ENCODE assay signal across 16 cellular contexts in the genomic region with DNA sequence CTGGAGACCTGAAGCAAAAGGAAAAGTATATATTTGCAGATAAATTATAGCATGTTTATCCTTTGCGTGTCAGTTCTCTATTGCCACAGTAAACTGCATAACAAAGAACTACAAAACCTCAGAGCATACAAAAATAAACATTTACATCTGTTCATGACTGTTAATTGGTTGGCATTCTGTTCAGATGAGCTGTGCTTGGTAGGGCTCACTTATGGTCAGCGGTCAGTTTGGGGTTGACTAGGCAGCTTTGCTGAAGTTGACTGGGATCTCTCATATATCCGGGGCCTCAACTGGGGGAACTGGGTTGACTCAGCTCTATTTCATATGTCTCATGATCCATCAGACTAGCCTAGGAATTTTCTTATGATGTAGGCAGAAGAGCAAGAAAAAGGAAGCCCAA.
DNase-seq lines count a peak whose midpoint lies in the region; ATAC-seq and TF ChIP-seq lines count a peak whose summit lies in the region.
"Had no signal": no experiment of that assay in that cellular context is flagged by ENCODE, and none has a peak within 500 bp of the region (broad histone marks: within the 10 kb centered on the region; RNA-seq: fewer than 3 reads in every experiment).

No MANE protein-coding gene starts in this region.

- peak overlapping the region; percentile 16; the same call in 1 of the 2 replicates for H2BK20ac ChIP-seq in IMR-90 (ENCODE audit: low read depth, low read length)

- H3K4me3 ChIP-seq in IMR-90 (ENCODE audit: insufficient read depth, low read depth, low read length) (no peak overlapping the region), astrocyte of the spinal cord (ENCODE audit: low read depth, low read length) (no peak overlapping the region), mucosa of descending colon (no peak overlapping the region), tibial artery (no peak overlapping the region), mesendoderm (ENCODE audit: low read length) (no peak overlapping the region)
- H3K4me3 ChIP-seq: adrenal gland had no signal

- H2AFZ ChIP-seq in IMR-90 (replicated peaks; ENCODE audit: low read length, poor library complexity), result no peak overlapping the region

- peak overlapping the region; percentile 69; the same call in 1 of the 2 replicates for H3K27ac ChIP-seq in IMR-90 (ENCODE audit: insufficient read depth, low read length)
- H3K27ac ChIP-seq in tibial artery, result no peak overlapping the region
- H3K27ac ChIP-seq in mesendoderm (ENCODE audit: low read depth, low read length), result no peak overlapping the region

- peak overlapping the region; percentile 84; the same call in 1 of the 2 replicates for H3K18ac ChIP-seq in IMR-90 (ENCODE audit: low read depth, low read length)
- no peak overlapping the region for H3K18ac ChIP-seq in mesendoderm (ENCODE audit: low read length)

- H4K8ac ChIP-seq in IMR-90 (ENCODE audit: low read depth in 2 of 2, low read length in 2 of 2) (peak overlapping the region in 1 of 2 experiments; percentile 73; a peak in 1 of 4 replicates), mesendoderm (ENCODE audit: low read depth, low read length) (no peak overlapping the region)

- dilution Hi-C loops in IMR-90 (cut with HindIII; ENCODE audit: low sequenced_read_pairs, unreplicated experiment), result no loop called here

- peak; percentile 99 for ATAC-seq in IMR-90 (ENCODE audit: low read depth)
- ATAC-seq in mucosa of descending colon, result peak; percentile 22
- ATAC-seq: HCT116; stimulated activated memory B cell treated with anti-CD40 and anti-IgM and Interleukin-4, amounts not matched to agents 10 μg/mL and 1 μg/mL and 100 μg/mL, for 72 hours had no signal

- intact Hi-C loops in IMR-90 (cut with micrococcal nuclease) (loop anchor here (2.0 kb wide), 2 partner anchors 43 to 61 kb away; no protein-coding TSS in a partner anchor), mucosa of descending colon (cut with DNase I, micrococcal nuclease) (no loop called here), tibial artery (cut with DNase I; ENCODE audit: low total_unique reads) (no loop called here)

- H3K14ac ChIP-seq in IMR-90 (replicated peaks; ENCODE audit: low read depth, low read length), result no peak overlapping the region

- H3K27me3 ChIP-seq in IMR-90 (ENCODE audit: control insufficient read depth, insufficient read depth, low read length), result no peaks in the 10 kb centered on the region
- no peaks in the 10 kb centered on the region for H3K27me3 ChIP-seq in tibial artery
- no peaks in the 10 kb centered on the region for H3K27me3 ChIP-seq in mesendoderm (ENCODE audit: insufficient read depth, low read length, poor library complexity)
- H3K27me3 ChIP-seq: adrenal gland had no signal

- H3K79me1 ChIP-seq in IMR-90 (ENCODE audit: low read depth in 1 of 2, low read length in 2 of 2), result no peaks in the 10 kb centered on the region
- H3K79me1 ChIP-seq in mesendoderm (ENCODE audit: low read length), result no peaks in the 10 kb centered on the region

- H3K4me2 ChIP-seq in IMR-90 (ENCODE audit: low read depth, low read length) (peak overlapping the region; percentile 73), mesendoderm (ENCODE audit: low read length) (no peak overlapping the region)

- no peaks in the 10 kb centered on the region for H3K9me1 ChIP-seq in IMR-90 (ENCODE audit: insufficient read depth, low read length)

- H3K56ac ChIP-seq in IMR-90 (ENCODE audit: extremely low read depth, insufficient read depth, low read length) (peak overlapping the region; percentile 12; the same call in 1 of the 2 replicates), mesendoderm (ENCODE audit: low read length) (no peak overlapping the region)

- no peaks in the 10 kb centered on the region for H4K20me1 ChIP-seq in IMR-90 (ENCODE audit: insufficient read depth, low read length)

- H2AK9ac ChIP-seq in IMR-90 (replicated peaks; ENCODE audit: low read depth, low read length, poor library complexity), result no peak overlapping the region

- BruUV-seq in IMR-90 (replicated peaks; lab: Mats Ljungman, UMichigan), result no TSS peak

- H2BK5ac ChIP-seq in IMR-90 (ENCODE audit: low read depth, low read length, poor library complexity, severe bottlenecking), result peak overlapping the region; percentile 85
- H2BK5ac ChIP-seq in mesendoderm (ENCODE audit: low read length), result no peak overlapping the region

- DNase-seq in AG20443 (ENCODE audit: low spot score), result peak; percentile 81
- peak; percentile 99 for DNase-seq in IMR-90
- peak; percentile 89 for DNase-seq in astrocyte of the spinal cord (ENCODE audit: low read depth, low spot score)
- no peak for DNase-seq in mucosa of descending colon
- no peak for DNase-seq in midbrain (lab: John Stamatoyannopoulos, UW)
- no peak for DNase-seq in tibial artery
- DNase-seq in putamen (ENCODE audit: low spot score), result no peak
- no peak for DNase-seq in mesendoderm
- DNase-seq: activated CD4-positive, alpha-beta T cell treated with anti-CD3 and anti-CD28 coated beads, Interleukin-2, amount 10 ng/mL, durations not matched to agents 7 days and 5 days; activated T-cell treated with anti-CD3 and anti-CD28 coated beads, Interleukin-2, amount 50 U/mL, for 48 hours; adrenal gland; CD4-positive, alpha-beta memory T cell; NCI-H2171 treated with DMSO at 0.1 percent for 48 hours; stimulated activated CD4-positive, alpha-beta T cell treated with anti-CD3 and anti-CD28 coated beads, Interleukin-4, amount 100 ng/mL, for 4 hours had no signal

- WGBS in IMR-90 (ENCODE audit: extremely low coverage in 2 of 2, insufficient read length in 1 of 2), 2 experiments, result 0% methylated on average over 1 of the region's 3 CpGs; no CpG with 5 or more reads in 1 of the 2 experiments
- WGBS in mesendoderm (ENCODE audit: extremely low coverage, insufficient coverage, low lambda C conversion rate), result no CpG with 5 or more reads among the region's 3 CpGs

- H3K23ac ChIP-seq in IMR-90 (ENCODE audit: low read depth, low read length), result no peak overlapping the region
- H3K23ac ChIP-seq in mesendoderm (ENCODE audit: low read length), result no peak overlapping the region

- H3K9me3 ChIP-seq in IMR-90 (ENCODE audit: control insufficient read depth, insufficient read depth, low read length) (peaks cover 5% of the 10 kb centered on the region; the same call in 1 of the 2 replicates), mucosa of descending colon (peaks cover 20% of the 10 kb centered on the region), tibial artery (peaks cover 0 to 19% (median 9%) of the 10 kb centered on the region in 3 donors)

- no peak overlapping the region for H2BK15ac ChIP-seq in IMR-90 (ENCODE audit: low read depth, low read length)
- no peak overlapping the region for H2BK15ac ChIP-seq in mesendoderm (replicated peaks; ENCODE audit: low read depth)

- CTCF ChIA-PET in IMR-90 (lab: Yijun Ruan, JAX), result interaction anchor here (1.3 kb wide), 1 partner anchor 22 kb away, joined by 4 read pairs; no protein-coding TSS in a partner anchor

- H3K9ac ChIP-seq in IMR-90 (ENCODE audit: low read depth, low read length) (no peak overlapping the region), mesendoderm (ENCODE audit: low read length) (no peak overlapping the region)

- in situ Hi-C loops in IMR-90 (cut with MboI; ENCODE audit: low sequenced_read_pairs) (no loop called here), astrocyte of the spinal cord (cut with HindIII; ENCODE audit: low sequenced_read_pairs) (no loop called here)

- H4K5ac ChIP-seq in IMR-90 (ENCODE audit: low read depth, low read length) (no peak overlapping the region; the same call in 1 of the 2 replicates), mesendoderm (ENCODE audit: low read length) (no peak overlapping the region)

- H4K91ac ChIP-seq in IMR-90 (ENCODE audit: insufficient read depth, low read depth, low read length), result no peak overlapping the region

- H3K4ac ChIP-seq in IMR-90 (ENCODE audit: low read depth, low read length) (peak overlapping the region; percentile 65; the same call in 1 of the 2 replicates), mesendoderm (ENCODE audit: low read depth, low read length) (no peak overlapping the region)

- H2BK120ac ChIP-seq in IMR-90 (ENCODE audit: low read depth, low read length), result peak overlapping the region; percentile 76
- H2BK120ac ChIP-seq in mesendoderm (ENCODE audit: low read depth, low read length), result no peak overlapping the region

- TF ChIP-seq RAD21 in IMR-90 (IDR thresholded peaks at IDR 0.05; ENCODE audit: low read length), result no peak; the same call in none of the 2 replicates

- H3K36me3 ChIP-seq in IMR-90 (ENCODE audit: control insufficient read depth, insufficient read depth, low read length) (no peaks in the 10 kb centered on the region), mucosa of descending colon (ENCODE audit: low read depth) (no peaks in the 10 kb centered on the region), tibial artery (no peaks in the 10 kb centered on the region), mesendoderm (ENCODE audit: control insufficient read depth, insufficient read depth, low read length) (no peaks in the 10 kb centered on the region)
- H3K36me3 ChIP-seq: adrenal gland had no signal

- POLR2A ChIA-PET in IMR-90 (lab: Charles Lee; ENCODE audit: unreplicated experiment), result interaction anchor here (0.8 kb wide), 1 partner anchor 45 kb away, joined by 3 read pairs; no protein-coding TSS in a partner anchor

- H2AK5ac ChIP-seq in IMR-90 (ENCODE audit: low read depth, low read length) (no peak overlapping the region), mesendoderm (ENCODE audit: low read length) (no peak overlapping the region)

- no peaks in the 10 kb centered on the region for H3K79me2 ChIP-seq in mesendoderm (ENCODE audit: control insufficient read depth, insufficient read depth, low read length)

- TF ChIP-seq CTCF in IMR-90 (conservative IDR thresholded peaks at IDR 0.05; ENCODE audit: low read depth, low read length) (no peak), astrocyte of the spinal cord (IDR thresholded peaks at IDR 0.05; ENCODE audit: low read depth, low read length) (no peak), mucosa of descending colon (IDR thresholded peaks at IDR 0.05) (no peak), tibial artery (IDR thresholded peaks at IDR 0.05) (no peak)

- no peak for TF ChIP-seq POLR2A in IMR-90 (IDR thresholded peaks at IDR 0.05; ENCODE audit: low read depth, low read length)

- H3K4me1 ChIP-seq in IMR-90 (ENCODE audit: control insufficient read depth, insufficient read depth, low read length) (peaks cover 2% of the 10 kb centered on the region; the same call in 1 of the 2 replicates), mucosa of descending colon (ENCODE audit: low read depth) (no peaks in the 10 kb centered on the region), tibial artery (no peaks in the 10 kb centered on the region), mesendoderm (ENCODE audit: control insufficient read depth, low read depth, low read length) (no peaks in the 10 kb centered on the region)

Comparison
In these comparisons a context has a peak if more than half of its experiments do, and no peak if none do; other contexts are left out.
1. DNase-seq: peak in AG20443 (single experiment), IMR-90 (single experiment) and astrocyte of the spinal cord (single experiment); none in mucosa of descending colon (0 of 3), midbrain (single experiment), tibial artery (0 of 2), putamen (single experiment) and mesendoderm (single experiment).